In genomic region chr12:31029916-31030562, GRCh38 we compare ENCODE assay signal across 16 cellular contexts. TPM values are rescaled to one million over a fixed set of nuclear protein-coding genes. Genes with fewer than 3 reads are reported as not detected.
A peak's percentile ranks its signal among the peaks of the same experiment; 100 is the strongest.
DNase-seq lines count a peak whose midpoint lies in the region; FAIRE-seq and TF ChIP-seq lines count a peak whose summit lies in the region.
"Had no signal": no experiment of that assay in that cellular context is flagged by ENCODE, and none has a peak within 500 bp of the region (broad histone marks: within the 10 kb centered on the region; RNA-seq: fewer than 3 reads in every experiment).

No MANE protein-coding gene starts in this region.

- H3K27ac ChIP-seq in thyroid gland = no peak overlapping the region

- TF ChIP-seq POLR2A in thyroid gland (IDR thresholded peaks at IDR 0.05) = no peak

- intact Hi-C loops in thyroid gland (cut with DNase I) = no loop called here

- H3K9me3 ChIP-seq in thyroid gland = no peaks in the 10 kb centered on the region

- H3K27me3 ChIP-seq in bronchial epithelial cell (ENCODE audit: control insufficient read depth, insufficient read depth, low read length) (peaks cover 1% of the 10 kb centered on the region), thyroid gland (no peaks in the 10 kb centered on the region)

- peaks cover 0 to 12% of the 10 kb centered on the region in 2 donors for H3K4me1 ChIP-seq in thyroid gland

- no peak overlapping the region for H3K4me3 ChIP-seq in bronchial epithelial cell (ENCODE audit: low read depth, low read length)
- H3K4me3 ChIP-seq in thyroid gland (replicated peaks in 1 of 3) = no peak overlapping the region

- in situ Hi-C loops in ACHN (cut with HindIII; ENCODE audit: low pct_ligation_motif_present, low pct_unique_long_range_greater_than_20kb, low sequenced_read_pairs) = no loop called here

- peak; percentile 75 for DNase-seq in NCI-H2107 treated with DMSO at 0.1 percent for 48 hours (lab: John Stamatoyannopoulos, UW; ENCODE audit: unreplicated experiment)
- no peak for DNase-seq in NCI-H2107 (lab: John Stamatoyannopoulos, UW)
- no peak for DNase-seq in bronchial epithelial cell (ENCODE audit: low read depth)
- DNase-seq in islet precursor cell = peak; percentile 62
- peak; percentile 74 to 79 for DNase-seq in thyroid gland
- DNase-seq in ACHN = no peak
- no peak for DNase-seq in HPDE6-E6E7 (ENCODE audit: extremely low spot score)
- no peak for DNase-seq in NAMALWA (ENCODE audit: low spot score)
- DNase-seq: 8988T; activated CD4-positive, alpha-beta T cell treated with anti-CD3 and anti-CD28 coated beads for 48 hours; CD4-positive, CD25-positive, alpha-beta regulatory T cell; NCI-H1930; NCI-H748 treated with DMSO at 0.1 percent for 48 hours; SHP77; stimulated activated CD4-positive, alpha-beta T cell treated with anti-CD3 and anti-CD28 coated beads, Interleukin-4, amount 100 ng/mL, for 4 hours; T-helper 9 cell had no signal

- 33 to 49% methylated on average over 6 of the region's 6 CpGs for WGBS in thyroid gland, 2 donors

- no peaks in the 10 kb centered on the region for H3K36me3 ChIP-seq in bronchial epithelial cell (ENCODE audit: control insufficient read depth, insufficient read depth, low read length)
- no peaks in the 10 kb centered on the region for H3K36me3 ChIP-seq in thyroid gland

- FAIRE-seq in bronchial epithelial cell (lab: Jason Lieb, UNC) = peak; percentile 7

- TF ChIP-seq CTCF in bronchial epithelial cell (IDR thresholded peaks at IDR 0.05; ENCODE audit: insufficient read depth, low read length, severe bottlenecking) = no peak
- no peak for TF ChIP-seq CTCF in thyroid gland (IDR thresholded peaks at IDR 0.05)

RNA-seq across cellular contexts. Expression of gene DDX11, which starts 43.6 kb away (rescaled TPM):
- 17.1 and 20.9 TPM in 2 replicates for total RNA-seq in bronchial epithelial cell
- total RNA-seq in thyroid gland = 10 to 100 TPM in 3 of 4 donors, 1 to 10 TPM in 1; 9.6 to 33.9 (median 24.8) TPM

Comparison
In these comparisons a context has a peak if more than half of its experiments do, and no peak if none do; other contexts are left out.
1. DNase-seq: peak in NCI-H2107 treated with DMSO at 0.1 percent for 48 hours (single experiment), islet precursor cell (single experiment) and thyroid gland (2 of 2); none in NCI-H2107 (single experiment), bronchial epithelial cell (single experiment), ACHN (single experiment), HPDE6-E6E7 (single experiment) and NAMALWA (single experiment).